Comparison of ENCODE assay signal across 15 cellular contexts in genomic region chr2:36379710-36380448, GRCh38. TPM values are rescaled to one million over a fixed set of nuclear protein-coding genes. Genes with fewer than 3 reads are reported as not detected.
DNase-seq lines count a peak whose midpoint lies in the region; ATAC-seq and TF ChIP-seq lines count a peak whose summit lies in the region.
"Had no signal": no experiment of that assay in that cellular context is flagged by ENCODE, and none has a peak within 500 bp of the region (broad histone marks: within the 10 kb centered on the region; RNA-seq: fewer than 3 reads in every experiment).

No MANE protein-coding gene starts in this region.

- peaks cover 4% of the 10 kb centered on the region for H3K4me1 Mint-ChIP-seq in activated naive CD4-positive, alpha-beta T cell treated with anti-CD3 and anti-CD28 coated beads for 36 hours (ENCODE audit: low read depth)
- H3K4me1 Mint-ChIP-seq: CD8-positive, alpha-beta memory T cell had no signal

- no peak overlapping the region for H3K27ac Mint-ChIP-seq in activated naive CD4-positive, alpha-beta T cell treated with anti-CD3 and anti-CD28 coated beads, Interleukin-2, amount 50 U/mL, for 72 hours
- no peak overlapping the region for H3K27ac Mint-ChIP-seq in activated naive CD4-positive, alpha-beta T cell treated with anti-CD3 and anti-CD28 coated beads for 36 hours
- H3K27ac Mint-ChIP-seq: nephron progenitor cell had no signal

- H3K27me3 Mint-ChIP-seq in activated naive CD4-positive, alpha-beta T cell treated with anti-CD3 and anti-CD28 coated beads for 36 hours (ENCODE audit: low read depth), result no peaks in the 10 kb centered on the region
- H3K27me3 Mint-ChIP-seq: CD8-positive, alpha-beta memory T cell had no signal

- H3K9me3 Mint-ChIP-seq in activated naive CD4-positive, alpha-beta T cell treated with anti-CD3 and anti-CD28 coated beads, Interleukin-2, amount 50 U/mL, for 72 hours, result no peaks in the 10 kb centered on the region
- H3K9me3 Mint-ChIP-seq in activated naive CD4-positive, alpha-beta T cell treated with anti-CD3 and anti-CD28 coated beads for 36 hours, result no peaks in the 10 kb centered on the region
- H3K9me3 Mint-ChIP-seq: CD8-positive, alpha-beta memory T cell; nephron progenitor cell had no signal

- CTCF ChIA-PET in activated naive CD4-positive, alpha-beta T cell treated with anti-CD3 and anti-CD28 coated beads for 36 hours (lab: Charles Lee), result no interaction called here
- CTCF ChIA-PET in RWPE1 (lab: Yijun Ruan, JAX), result no interaction called here

- H3K27ac ChIP-seq in RWPE1, result peak overlapping the region; percentile 49; the same call in 1 of the 2 replicates
- H3K27ac ChIP-seq in fibroblast of lung (ENCODE audit: insufficient read depth, low read length), result peak overlapping the region; percentile 11
- peak overlapping the region; percentile 66 to 74 for H3K27ac ChIP-seq in tibial artery
- H3K27ac ChIP-seq in psoas muscle, result no peak overlapping the region

- H3K27me3 ChIP-seq in fibroblast of lung (ENCODE audit: control insufficient read depth, insufficient read depth, low read length) (no peaks in the 10 kb centered on the region), tibial artery (no peaks in the 10 kb centered on the region), psoas muscle (ENCODE audit: insufficient read depth in 3 of 3, low read length in 2 of 3) (no peaks in the 10 kb centered on the region)

- H3K4me3 ChIP-seq in fibroblast of lung (replicated peaks in 1 of 4; ENCODE audit: control extremely low read depth in 1 of 4, insufficient read depth in 1 of 4, low read depth in 3 of 4, low read length in 4 of 4) (no peak overlapping the region), tibial artery (no peak overlapping the region), psoas muscle (no peak overlapping the region)

- H3K4me3 Mint-ChIP-seq in activated naive CD4-positive, alpha-beta T cell treated with anti-CD3 and anti-CD28 coated beads for 36 hours, result no peak overlapping the region
- H3K4me3 Mint-ChIP-seq: nephron progenitor cell had no signal

- no peak for DNase-seq in activated naive CD4-positive, alpha-beta T cell treated with anti-CD3 and anti-CD28 coated beads, Interleukin-2, amount 50 U/mL, for 72 hours (ENCODE audit: low spot score in 2 of 2)
- no peak for DNase-seq in activated naive CD4-positive, alpha-beta T cell treated with anti-CD3 and anti-CD28 coated beads for 36 hours
- DNase-seq in RWPE1 (ENCODE audit: low spot score) (no peak), fibroblast of lung (ENCODE audit: low read depth in 2 of 2) (peak; percentile 61 to 87), tibial artery (no peak), 8988T (no peak), dedifferentiated amniotic fluid mesenchymal stem cell (ENCODE audit: extremely low spot score) (no peak), psoas muscle (no peak)
- DNase-seq: CD8-positive, alpha-beta memory T cell; effector CD4-positive, alpha-beta T cell; NCI-H1092; nephron progenitor cell; NK-92 treated with Interleukin-12 subunit alpha and Interleukin-12 subunit beta, amount 100 ng/mL, for 24 hours; SHP77 treated with DMSO at 0.1 percent for 48 hours; stimulated activated CD4-positive, alpha-beta T cell treated with anti-CD3 and anti-CD28 coated beads, Interleukin-2, amount 100 ng/mL, for 24 hours had no signal

- H3K9me3 ChIP-seq in fibroblast of lung (ENCODE audit: control insufficient read depth, insufficient read depth, low read depth, low read length), result no peaks in the 10 kb centered on the region
- no peaks in the 10 kb centered on the region for H3K9me3 ChIP-seq in tibial artery
- H3K9me3 ChIP-seq in psoas muscle, result no peaks in the 10 kb centered on the region

- H3K4me2 ChIP-seq in fibroblast of lung (ENCODE audit: extremely low read depth, insufficient read depth, low read length), result no peak overlapping the region

- H3K79me2 ChIP-seq in fibroblast of lung (ENCODE audit: control insufficient read depth, insufficient read depth, low read length), result peaks cover 96% of the 10 kb centered on the region

- H3K36me3 ChIP-seq in fibroblast of lung (ENCODE audit: control insufficient read depth, insufficient read depth, low read length) (peaks cover 7% of the 10 kb centered on the region), tibial artery (peaks cover 0 to 7% (median 0%) of the 10 kb centered on the region in 3 donors), psoas muscle (ENCODE audit: insufficient read depth in 1 of 2, low read depth in 1 of 2) (peaks cover 2 to 26% of the 10 kb centered on the region in 2 donors)

- no peak overlapping the region for H3K9ac ChIP-seq in fibroblast of lung (ENCODE audit: insufficient read depth, low read length)

- TF ChIP-seq CTCF in RWPE1 (conservative IDR thresholded peaks at IDR 0.05; ENCODE audit: low read depth) (no peak), fibroblast of lung (conservative IDR thresholded peaks at IDR 0.05 in 1 of 2, IDR thresholded peaks at IDR 0.05 in 1 of 2; ENCODE audit: low read depth in 1 of 2, low read length in 2 of 2) (no peak), tibial artery (IDR thresholded peaks at IDR 0.05) (no peak), psoas muscle (IDR thresholded peaks at IDR 0.05) (no peak)

- peaks cover 28% of the 10 kb centered on the region for H3K4me1 ChIP-seq in fibroblast of lung (ENCODE audit: control insufficient read depth, extremely low read depth, insufficient read depth, low read length)
- H3K4me1 ChIP-seq in tibial artery, result peaks cover 0 to 98% (median 55%) of the 10 kb centered on the region in 4 donors
- H3K4me1 ChIP-seq in psoas muscle, result peaks cover 72% of the 10 kb centered on the region

- H3K36me3 Mint-ChIP-seq in activated naive CD4-positive, alpha-beta T cell treated with anti-CD3 and anti-CD28 coated beads, Interleukin-2, amount 50 U/mL, for 72 hours, result no peaks in the 10 kb centered on the region
- no peaks in the 10 kb centered on the region for H3K36me3 Mint-ChIP-seq in activated naive CD4-positive, alpha-beta T cell treated with anti-CD3 and anti-CD28 coated beads for 36 hours (ENCODE audit: low read depth)

- intact Hi-C loops in activated naive CD4-positive, alpha-beta T cell treated with anti-CD3 and anti-CD28 coated beads for 36 hours (cut with micrococcal nuclease), result no loop called here
- intact Hi-C loops in tibial artery (cut with DNase I; ENCODE audit: low total_unique reads), result loop anchor here (10.0 kb wide), 1 partner anchor 55 kb away; no protein-coding TSS in a partner anchor
- intact Hi-C loops in psoas muscle (cut with DNase I), result loop anchor here in 1 of 2 donors (10.0 kb wide), 1 partner anchor 45 kb away; no protein-coding TSS in a partner anchor

- no peaks in the 10 kb centered on the region for H4K20me1 ChIP-seq in fibroblast of lung (ENCODE audit: control insufficient read depth, extremely low read depth, insufficient read depth, low read length)

- ATAC-seq in activated naive CD4-positive, alpha-beta T cell treated with anti-CD3 and anti-CD28 coated beads, Interleukin-2, amount 50 U/mL, for 72 hours, result peak; percentile 51 to 86
- ATAC-seq in psoas muscle, result no peak

- POLR2A ChIA-PET in RWPE1 (lab: Yijun Ruan, JAX; ENCODE audit: low non-redundant PET), result no interaction called here

- no peak overlapping the region for H2AFZ ChIP-seq in fibroblast of lung (ENCODE audit: low read length)

- WGBS in psoas muscle, 3 donors, result 93 to 100% (median 96%) methylated on average over 3 of the region's 3 CpGs

RNA-seq across cellular contexts. Expression of gene CRIM1, which starts 24.3 kb away (rescaled TPM):
- total RNA-seq in activated naive CD4-positive, alpha-beta T cell treated with anti-CD3 and anti-CD28 coated beads, Interleukin-2, amount 50 U/mL, for 72 hours, result 1 to 10 TPM; 3.3 to 4.2 TPM
- 1 to 10 TPM; 3.1 to 3.3 TPM for total RNA-seq in activated naive CD4-positive, alpha-beta T cell treated with anti-CD3 and anti-CD28 coated beads for 36 hours
- total RNA-seq in fibroblast of lung, result 135 and 364 TPM in 2 replicates
- polyA plus RNA-seq in fibroblast of lung, result 231 and 661 TPM in 2 replicates
- polyA plus RNA-seq in fibroblast of lung (2012), result 157 and 490 TPM in 2 replicates
- polyA minus RNA-seq in fibroblast of lung (ENCODE audit: low replicate concordance), result 1,375 and 3,102 TPM in 2 replicates
- 10 to 100 TPM; 49.8 to 66.2 (median 56.3) TPM for total RNA-seq in psoas muscle
- 10 to 100 TPM; 10.2 to 68.1 (median 53.1) TPM for polyA plus RNA-seq in psoas muscle

Comparison
In these comparisons a context has a peak if more than half of its experiments do, and no peak if none do; other contexts are left out.
1. ATAC-seq: peak in activated naive CD4-positive, alpha-beta T cell treated with anti-CD3 and anti-CD28 coated beads, Interleukin-2, amount 50 U/mL, for 72 hours (2 of 2); none in psoas muscle (0 of 4).
2. DNase-seq: peak in fibroblast of lung (2 of 2); none in activated naive CD4-positive, alpha-beta T cell treated with anti-CD3 and anti-CD28 coated beads, Interleukin-2, amount 50 U/mL, for 72 hours (0 of 2), activated naive CD4-positive, alpha-beta T cell treated with anti-CD3 and anti-CD28 coated beads for 36 hours (single experiment), RWPE1 (single experiment), tibial artery (0 of 2), 8988T (single experiment), dedifferentiated amniotic fluid mesenchymal stem cell (single experiment) and psoas muscle (0 of 2).
3. RNA of gene CRIM1, which starts 24.3 kb away (total RNA-seq): 135 to 364 TPM in fibroblast of lung and 49.8 to 66.2 TPM in psoas muscle; 3.3 to 4.2 TPM in activated naive CD4-positive, alpha-beta T cell treated with anti-CD3 and anti-CD28 coated beads, Interleukin-2, amount 50 U/mL, for 72 hours and 3.1 to 3.3 TPM in activated naive CD4-positive, alpha-beta T cell treated with anti-CD3 and anti-CD28 coated beads for 36 hours; every median in the first group is over 4 times any median in the second.